Comparison of ENCODE assay signal across 8 cellular contexts in the genomic region with DNA sequence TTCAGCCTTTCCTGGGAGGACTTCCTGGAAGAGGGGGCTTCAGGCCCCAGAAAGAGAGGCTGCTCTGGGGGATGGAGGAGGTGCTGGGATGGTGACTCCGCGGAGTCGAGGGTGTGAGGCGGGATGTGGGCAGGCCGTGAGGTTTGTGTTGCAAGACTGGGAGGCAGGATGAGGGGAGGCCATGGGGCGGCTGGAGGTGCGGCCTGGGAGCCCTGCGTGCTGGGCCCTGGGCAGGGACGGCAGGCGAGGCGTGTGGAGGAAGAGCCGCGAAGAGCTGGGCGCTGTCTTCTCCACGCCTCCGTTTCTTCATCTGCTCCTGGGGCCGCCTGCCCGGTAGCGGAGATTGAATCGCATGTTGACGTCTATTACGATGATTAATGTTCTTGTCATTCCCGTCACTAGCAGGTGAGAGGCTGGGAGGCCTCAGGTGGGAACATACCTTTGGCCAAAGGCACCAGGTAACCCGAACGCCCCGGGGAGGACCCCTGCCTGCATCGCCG. TPM values are rescaled to one million over a fixed set of nuclear protein-coding genes. Genes with fewer than 3 reads are reported as not detected.
A peak's percentile ranks its signal among the peaks of the same experiment; 100 is the strongest.
DNase-seq lines count a peak whose midpoint lies in the region; ATAC-seq and FAIRE-seq lines count a peak whose summit lies in the region.

No MANE protein-coding gene starts in this region.

- peak; percentile 92 for DNase-seq in CD1c-positive myeloid dendritic cell (ENCODE audit: extremely low spot score)
- peak; percentile 33 to 75 (median 66) for DNase-seq in T-cell
- peak; percentile 91 for DNase-seq in adipocyte (ENCODE audit: low read depth)
- DNase-seq in stimulated activated CD4-positive, alpha-beta T cell treated with anti-CD3 and anti-CD28 coated beads, Interleukin-15, amount 100 ng/mL, for 1 hour (ENCODE audit: low read depth in 1 of 2, low spot score in 1 of 2) = peak; percentile 26 to 30
- no peak for DNase-seq in epidermal melanocyte (ENCODE audit: insufficient read length, low spot score)
- no peak for DNase-seq in GM19239 (ENCODE audit: insufficient read length, low spot score)

- POLR2A ChIA-PET in T-cell (lab: Charles Lee) = interaction anchor here in 1 of 2 donors (0.5 kb wide), 1 partner anchor 224 kb away, joined by 3 read pairs; no protein-coding TSS in a partner anchor

- no peak for FAIRE-seq in GM19239 (lab: Jason Lieb, UNC)

- H3K4me1 ChIP-seq in adipocyte (ENCODE audit: control insufficient read depth, insufficient read depth, low read length) = peaks cover 16% of the 10 kb centered on the region
- peaks cover 4% of the 10 kb centered on the region for H3K4me1 ChIP-seq in iPS-18a (ENCODE audit: control insufficient read depth, low read depth, low read length)

- no peaks in the 10 kb centered on the region for H3K36me3 Mint-ChIP-seq in T-cell

- H3K27me3 ChIP-seq in adipocyte (replicated peaks; ENCODE audit: control insufficient read depth, insufficient read depth, low read length) (peaks cover 8% of the 10 kb centered on the region), iPS-18a (ENCODE audit: control insufficient read depth, insufficient read depth, low read length) (peaks cover 60% of the 10 kb centered on the region)

- peaks cover 11 to 19% (median 12%) of the 10 kb centered on the region in 3 donors for H3K4me1 Mint-ChIP-seq in T-cell

- H3K9me3 ChIP-seq in adipocyte (ENCODE audit: control insufficient read depth, low read length) (no peaks in the 10 kb centered on the region), iPS-18a (ENCODE audit: control insufficient read depth, low read depth, low read length) (no peaks in the 10 kb centered on the region)

- H3K27ac Mint-ChIP-seq in T-cell = peak overlapping the region; percentile 89 to 91

- H3K27ac ChIP-seq in iPS-18a (ENCODE audit: low read length) = no peak overlapping the region

- H3K9me3 Mint-ChIP-seq in T-cell = no peaks in the 10 kb centered on the region

- peaks cover 24 to 33% of the 10 kb centered on the region in 2 donors for H3K27me3 Mint-ChIP-seq in T-cell

- H3K36me3 ChIP-seq in adipocyte (ENCODE audit: control insufficient read depth, insufficient read depth, low read length, severe bottlenecking) (peaks cover 5% of the 10 kb centered on the region), iPS-18a (ENCODE audit: control insufficient read depth, low read depth, low read length) (no peaks in the 10 kb centered on the region)

- ATAC-seq in HG03196 (IDR thresholded peaks at IDR 0.05; ENCODE audit: unreplicated experiment) (peak; percentile 7), T-cell (replicated peaks in 1 of 4) (peak; percentile 38 to 49 (median 44))

- CTCF ChIA-PET in T-cell (lab: Charles Lee) = no interaction called here

- H3K4me3 ChIP-seq in adipocyte (ENCODE audit: low read length) (peak overlapping the region; percentile 80), iPS-18a (ENCODE audit: low read length) (peak overlapping the region; percentile 27)

- H3K9ac ChIP-seq in adipocyte (ENCODE audit: low read length) (peak overlapping the region; percentile 62), iPS-18a (ENCODE audit: low read length) (no peak overlapping the region)

- peak overlapping the region; percentile 83 to 90 (median 86) for H3K4me3 Mint-ChIP-seq in T-cell

RNA-seq across cellular contexts. Expression of a gene that starts 0.9 kb away (rescaled TPM):
- total RNA-seq in T-cell = 10 to 100 TPM; 14.9 to 25.2 (median 23.7) TPM

RNA-seq across cellular contexts. Expression of a gene that starts 17.4 kb away (rescaled TPM):
- total RNA-seq in T-cell = 1 to 10 TPM in 1 of 5 donors, under 1 TPM in 3, not detected in 1; 0.16 to 1.5 (median 0.39) TPM

RNA-seq across cellular contexts. Expression of a gene that starts 23.7 kb away (rescaled TPM):
- total RNA-seq in T-cell = 10 to 100 TPM; 60.4 to 96.5 (median 78.7) TPM

RNA-seq across cellular contexts. Expression of a gene that starts 37.2 kb away (rescaled TPM):
- 10 to 100 TPM; 22.6 to 46.4 (median 36.9) TPM for total RNA-seq in T-cell

Comparison
In these comparisons a context has a peak if more than half of its experiments do, and no peak if none do; other contexts are left out.
1. DNase-seq: peak in CD1c-positive myeloid dendritic cell (single experiment), T-cell (34 of 34), adipocyte (single experiment) and stimulated activated CD4-positive, alpha-beta T cell treated with anti-CD3 and anti-CD28 coated beads, Interleukin-15, amount 100 ng/mL, for 1 hour (2 of 2); none in epidermal melanocyte (single experiment) and GM19239 (single experiment).